In the genomic region with DNA sequence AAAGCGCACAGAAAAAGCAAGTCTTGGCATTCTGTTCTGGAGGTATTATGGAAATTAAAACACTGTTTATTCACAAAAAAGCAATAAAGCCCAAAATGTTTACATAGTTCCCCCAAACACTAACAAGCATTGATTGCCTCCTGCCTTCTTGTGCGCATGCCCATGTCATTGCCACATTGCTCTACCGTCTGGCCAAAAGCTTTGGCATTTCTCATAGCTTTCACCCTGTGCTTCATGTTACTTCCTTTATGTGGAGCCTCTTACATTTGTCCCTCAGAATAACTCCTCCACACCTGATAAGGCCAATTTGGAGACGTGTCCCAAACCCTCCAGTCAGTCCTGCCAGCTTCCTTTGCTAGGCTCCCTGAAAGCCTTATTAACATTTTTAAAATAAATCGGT, we compare ENCODE assay signal across 21 cellular contexts.
DNase-seq lines count a peak whose midpoint lies in the region; ATAC-seq, FAIRE-seq and TF ChIP-seq lines count a peak whose summit lies in the region.
"Had no signal": no experiment of that assay in that cellular context is flagged by ENCODE, and none has a peak within 500 bp of the region (broad histone marks: within the 10 kb centered on the region; RNA-seq: fewer than 3 reads in every experiment).

No MANE protein-coding gene starts in this region.

- H4K8ac ChIP-seq in mesendoderm (ENCODE audit: low read depth, low read length) (no peak overlapping the region), trophoblast cell (ENCODE audit: low read depth, low read length) (no peak overlapping the region)

- no TSS peak for BruUV-seq in HepG2 (replicated peaks; lab: Mats Ljungman, UMichigan)

- H4K20me1 ChIP-seq in HepG2 (ENCODE audit: insufficient read depth, low read length) = no peaks in the 10 kb centered on the region
- H4K20me1 ChIP-seq: BLaER1 treated with 17β-estradiol and CSF1 and Interleukin-3, amounts not matched to agents 10 nM and 100 nM had no signal

- no peak overlapping the region for H3K9ac ChIP-seq in HepG2 (ENCODE audit: insufficient read depth, low read depth, low read length)
- H3K9ac ChIP-seq in mesendoderm (ENCODE audit: low read length) = no peak overlapping the region
- H3K9ac ChIP-seq in trophoblast cell (ENCODE audit: low read length) = no peak overlapping the region
- H3K9ac ChIP-seq: BLaER1 treated with 17β-estradiol and CSF1 and Interleukin-3, amounts not matched to agents 10 nM and 100 nM had no signal

- no peak for TF ChIP-seq RAD21 in HepG2 (CRISPR knock-in tag; IDR thresholded peaks at IDR 0.05)

- ATAC-seq in right lobe of liver = peak; percentile 85 to 95 (median 92)
- no peak for ATAC-seq in HepG2
- ATAC-seq in WTC11 = no peak
- ATAC-seq: A549; CD8-positive, alpha-beta T cell had no signal

- TF ChIP-seq EP300 in HepG2 (IDR thresholded peaks at IDR 0.05; ENCODE audit: low read depth in 2 of 2, low read length in 2 of 2) (no peak), HepG2 (CRISPR knock-in tag; IDR thresholded peaks at IDR 0.05; ENCODE audit: borderline replicate concordance) (no peak)

- no peak overlapping the region for H3K14ac ChIP-seq in trophoblast cell (ENCODE audit: low read length)

- H2AK5ac ChIP-seq in mesendoderm (ENCODE audit: low read length) = no peak overlapping the region
- no peak overlapping the region for H2AK5ac ChIP-seq in trophoblast cell (ENCODE audit: low read length)

- no peak overlapping the region for H4K91ac ChIP-seq in trophoblast cell (ENCODE audit: low read depth, low read length)

- peaks cover 9% of the 10 kb centered on the region for H3K9me3 Mint-ChIP-seq in WTC11
- H3K9me3 Mint-ChIP-seq: CD4-positive, alpha-beta T cell had no signal

- no peak overlapping the region for H3K4ac ChIP-seq in mesendoderm (ENCODE audit: low read depth, low read length)
- H3K4ac ChIP-seq in trophoblast cell (ENCODE audit: low read depth, low read length) = no peak overlapping the region

- no peak overlapping the region for H4K5ac ChIP-seq in mesendoderm (ENCODE audit: low read length)

- no peak overlapping the region for H2BK5ac ChIP-seq in mesendoderm (ENCODE audit: low read length)
- no peak overlapping the region for H2BK5ac ChIP-seq in trophoblast cell (ENCODE audit: low read depth, low read length, poor library complexity)

- no peak overlapping the region for H2BK12ac ChIP-seq in trophoblast cell (ENCODE audit: low read length)

- H3K4me1 ChIP-seq in right lobe of liver (peaks cover 0 to 10% (median 0%) of the 10 kb centered on the region in 4 donors), HepG2 (ENCODE audit: insufficient read depth, low read length) (no peaks in the 10 kb centered on the region), mesendoderm (ENCODE audit: control insufficient read depth, low read depth, low read length) (no peaks in the 10 kb centered on the region), trophoblast cell (ENCODE audit: control insufficient read depth in 1 of 2, insufficient read depth in 2 of 2, low read length in 2 of 2) (no peaks in the 10 kb centered on the region)
- H3K4me1 ChIP-seq: A549; BLaER1 treated with 17β-estradiol and CSF1 and Interleukin-3, amounts not matched to agents 10 nM and 100 nM; Caco-2 had no signal

- H3K4me3 ChIP-seq in right lobe of liver = no peak overlapping the region
- no peak overlapping the region for H3K4me3 ChIP-seq in HepG2 (replicated peaks in 1 of 3; ENCODE audit: insufficient read depth in 1 of 3, low read depth in 2 of 3, low read length in 3 of 3)
- no peak overlapping the region for H3K4me3 ChIP-seq in mesendoderm (ENCODE audit: low read length)
- no peak overlapping the region for H3K4me3 ChIP-seq in trophoblast cell (ENCODE audit: low read depth, low read length)
- H3K4me3 ChIP-seq: A549; BLaER1 treated with 17β-estradiol and CSF1 and Interleukin-3, amounts not matched to agents 10 nM and 100 nM had no signal

- no peak overlapping the region for H2BK120ac ChIP-seq in mesendoderm (ENCODE audit: low read depth, low read length)
- no peak overlapping the region for H2BK120ac ChIP-seq in trophoblast cell (ENCODE audit: insufficient read depth, low read length, poor library complexity)

- no peak overlapping the region for H3K4me3 Mint-ChIP-seq in WTC11
- H3K4me3 Mint-ChIP-seq: B cell; CD4-positive, alpha-beta T cell; CD8-positive, alpha-beta T cell had no signal

- H3K27me3 Mint-ChIP-seq in WTC11 (ENCODE audit: low read depth) = no peaks in the 10 kb centered on the region
- H3K27me3 Mint-ChIP-seq: B cell; CD4-positive, alpha-beta T cell had no signal

- H3K36me3 ChIP-seq in right lobe of liver (no peaks in the 10 kb centered on the region), HepG2 (replicated peaks in 1 of 2; ENCODE audit: control insufficient read depth in 1 of 2, insufficient read depth in 2 of 2, low read length in 2 of 2) (no peaks in the 10 kb centered on the region), mesendoderm (ENCODE audit: control insufficient read depth, insufficient read depth, low read length) (no peaks in the 10 kb centered on the region), trophoblast cell (ENCODE audit: control insufficient read depth in 1 of 2, insufficient read depth in 2 of 2, low read length in 2 of 2) (no peaks in the 10 kb centered on the region)
- H3K36me3 ChIP-seq: BLaER1 treated with 17β-estradiol and CSF1 and Interleukin-3, amounts not matched to agents 10 nM and 100 nM had no signal

- no peaks in the 10 kb centered on the region for H3K4me1 Mint-ChIP-seq in WTC11
- H3K4me1 Mint-ChIP-seq: B cell had no signal

- H3K79me2 ChIP-seq in HepG2 (ENCODE audit: insufficient read depth, low read length) (no peaks in the 10 kb centered on the region), mesendoderm (ENCODE audit: control insufficient read depth, insufficient read depth, low read length) (no peaks in the 10 kb centered on the region), trophoblast cell (ENCODE audit: control insufficient read depth, insufficient read depth, low read length, poor library complexity) (no peaks in the 10 kb centered on the region)

- no peaks in the 10 kb centered on the region for H3K36me3 Mint-ChIP-seq in WTC11
- H3K36me3 Mint-ChIP-seq: CD8-positive, alpha-beta T cell had no signal

- peak overlapping the region; percentile 65; the same call in 1 of the 2 replicates for H3K27ac Mint-ChIP-seq in WTC11
- H3K27ac Mint-ChIP-seq: B cell; CD4-positive, alpha-beta T cell; CD8-positive, alpha-beta T cell had no signal

- H3K27ac ChIP-seq in right lobe of liver (no peak overlapping the region), HepG2 (ENCODE audit: extremely low read length, insufficient read depth, low read length) (no peak overlapping the region), mesendoderm (ENCODE audit: low read depth, low read length) (no peak overlapping the region), trophoblast cell (ENCODE audit: low read depth, low read length) (no peak overlapping the region)
- H3K27ac ChIP-seq: 22Rv1; A549; BLaER1 treated with 17β-estradiol and CSF1 and Interleukin-3, amounts not matched to agents 10 nM and 100 nM; C4-2B had no signal

- no peaks in the 10 kb centered on the region for H3K27me3 ChIP-seq in right lobe of liver
- no peaks in the 10 kb centered on the region for H3K27me3 ChIP-seq in HepG2 (ENCODE audit: control insufficient read depth in 1 of 2, insufficient read depth in 2 of 2, low read length in 2 of 2)
- no peaks in the 10 kb centered on the region for H3K27me3 ChIP-seq in mesendoderm (ENCODE audit: insufficient read depth, low read length, poor library complexity)
- H3K27me3 ChIP-seq in trophoblast cell (ENCODE audit: insufficient read depth, low read length) = no peaks in the 10 kb centered on the region
- H3K27me3 ChIP-seq: BLaER1 treated with 17β-estradiol and CSF1 and Interleukin-3, amounts not matched to agents 10 nM and 100 nM had no signal

- intact Hi-C loops in right lobe of liver (cut with DNase I) = no loop called here
- intact Hi-C loops in HepG2 (cut with micrococcal nuclease; ENCODE audit: unreplicated experiment) = no loop called here

- H2AFZ ChIP-seq in HepG2 (ENCODE audit: low read length) = no peak overlapping the region
- H2AFZ ChIP-seq in trophoblast cell (ENCODE audit: insufficient read depth, low read length, poor library complexity) = no peak overlapping the region

- H3K9me3 ChIP-seq in right lobe of liver (no peaks in the 10 kb centered on the region), HepG2 (ENCODE audit: low read length) (no peaks in the 10 kb centered on the region), trophoblast cell (ENCODE audit: insufficient read depth, low read depth, low read length) (no peaks in the 10 kb centered on the region)
- H3K9me3 ChIP-seq: A549; BLaER1 treated with 17β-estradiol and CSF1 and Interleukin-3, amounts not matched to agents 10 nM and 100 nM; Caco-2 had no signal

- no peak overlapping the region for H4K12ac ChIP-seq in trophoblast cell (ENCODE audit: low read depth, low read length)

- CTCF ChIA-PET in HepG2 (lab: Yijun Ruan, JAX; ENCODE audit: low intra/inter-chr PET ratio, low total read pairs) = no interaction called here
- CTCF ChIA-PET in WTC11 (lab: Charles Lee) = no interaction called here

- in situ Hi-C loops in HepG2 (cut with HindIII; ENCODE audit: extremely low pct_ligation_motif_present, low pct_unique_long_range_greater_than_20kb) = no loop called here

- H3K18ac ChIP-seq in mesendoderm (ENCODE audit: low read length) (no peak overlapping the region), trophoblast cell (ENCODE audit: low read length) (no peak overlapping the region)

- DNase-seq in right lobe of liver = peak; percentile 54 to 70 (median 69)
- no peak for DNase-seq in HepG2 (ENCODE audit: low spot score)
- DNase-seq in WTC11 (ENCODE audit: low spot score) = no peak
- peak; percentile 15 for DNase-seq in mesendoderm
- no peak for DNase-seq in trophoblast cell
- no peak for DNase-seq in HPDE6-E6E7 (ENCODE audit: extremely low spot score)
- DNase-seq: AML-193; Caco-2; Calu3; CD4-positive, alpha-beta T cell; CD8-positive, alpha-beta T cell; DMS79 treated with DMSO at 0.1 percent for 48 hours; GF-D8 had no signal

- WGBS in right lobe of liver (ENCODE audit: insufficient coverage, low coverage, low lambda C conversion rate, missing lambda C conversion rate) = 49% methylated on average over 5 of the region's 5 CpGs
- WGBS in HepG2 (ENCODE audit: low lambda C conversion rate) = 42% methylated on average over 5 of the region's 5 CpGs
- no CpG with 5 or more reads among the region's 5 CpGs for WGBS in mesendoderm (ENCODE audit: extremely low coverage, insufficient coverage, low lambda C conversion rate)
- no CpG with 5 or more reads among the region's 5 CpGs for WGBS in trophoblast cell (ENCODE audit: extremely low coverage, insufficient coverage, insufficient read length)

- H3K4me2 ChIP-seq in HepG2 (ENCODE audit: low read depth, low read length) = no peak overlapping the region
- no peak overlapping the region for H3K4me2 ChIP-seq in mesendoderm (ENCODE audit: low read length)
- no peak overlapping the region for H3K4me2 ChIP-seq in trophoblast cell (ENCODE audit: low read length)
- H3K4me2 ChIP-seq: A549; BLaER1 treated with 17β-estradiol and CSF1 and Interleukin-3, amounts not matched to agents 10 nM and 100 nM had no signal

- no peak overlapping the region for H3K56ac ChIP-seq in mesendoderm (ENCODE audit: low read length)

- TF ChIP-seq CTCF in right lobe of liver (IDR thresholded peaks at IDR 0.05) (no peak), HepG2 (CRISPR knock-in tag; IDR thresholded peaks at IDR 0.05) (no peak), WTC11 (IDR thresholded peaks at IDR 0.05) (no peak)

- POLR2A ChIA-PET in HepG2 (lab: Yijun Ruan, JAX) = no interaction called here
- POLR2A ChIA-PET in WTC11 (lab: Charles Lee) = no interaction called here

- no peak for FAIRE-seq in HepG2 (lab: Jason Lieb, UNC)
- FAIRE-seq: A549, D721Med, G401.6, GM12891 had no signal

- H3K79me1 ChIP-seq in mesendoderm (ENCODE audit: low read length) = no peaks in the 10 kb centered on the region
- no peaks in the 10 kb centered on the region for H3K79me1 ChIP-seq in trophoblast cell (ENCODE audit: low read length)

- TF ChIP-seq POLR2A in right lobe of liver (IDR thresholded peaks at IDR 0.05) (no peak), HepG2 (IDR thresholded peaks at IDR 0.05; ENCODE audit: insufficient read depth in 1 of 2, low read depth in 2 of 2, low read length in 2 of 2) (no peak)

- H2BK15ac ChIP-seq in mesendoderm (replicated peaks; ENCODE audit: low read depth) = no peak overlapping the region

- H3K23ac ChIP-seq in mesendoderm (ENCODE audit: low read length) (no peak overlapping the region), trophoblast cell (ENCODE audit: low read length) (no peak overlapping the region)

Comparison
In these comparisons a context has a peak if more than half of its experiments do, and no peak if none do; other contexts are left out.
1. ATAC-seq: peak in right lobe of liver (4 of 4); none in HepG2 (single experiment) and WTC11 (single experiment).
2. DNase-seq: peak in right lobe of liver (3 of 3) and mesendoderm (single experiment); none in HepG2 (single experiment), WTC11 (single experiment), trophoblast cell (0 of 2) and HPDE6-E6E7 (single experiment).